Comparison of ENCODE assay signal across 1 cellular context in the genomic region with DNA sequence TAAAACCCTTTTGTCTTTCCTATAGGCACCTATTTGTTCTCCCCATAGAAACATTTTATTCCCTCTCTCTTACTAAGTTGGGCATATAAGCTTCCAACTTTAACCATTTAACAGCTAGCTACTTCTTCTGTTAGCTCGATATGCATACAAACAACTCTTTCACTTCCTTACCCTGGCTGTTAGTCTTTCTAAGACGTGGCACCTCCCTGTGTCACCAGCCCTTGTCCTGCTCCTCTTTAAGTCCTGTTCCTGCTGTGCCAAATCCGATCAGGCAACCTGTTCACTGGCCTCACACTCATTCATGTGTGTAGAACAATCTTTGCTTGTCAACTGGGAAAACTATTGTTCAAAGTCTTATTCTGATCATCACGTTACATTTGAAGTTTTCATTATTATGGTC.
TF ChIP-seq lines count a peak whose summit lies in the region.

No MANE protein-coding gene starts in this region.

TF ChIP-seq in GM12878, 131 proteins besides CTCF, POLR2A, EP300 and RAD21 (continued from another document and continues in another):
- TF ChIP-seq ZBTB40 (IDR thresholded peaks at IDR 0.05; ENCODE audit: borderline replicate concordance) (no peak), YBX1 (IDR thresholded peaks at IDR 0.05) (no peak), WRNIP1 (IDR thresholded peaks at IDR 0.05; ENCODE audit: borderline replicate concordance, low read depth, low read length) (no peak), CEBPB (IDR thresholded peaks at IDR 0.05; ENCODE audit: borderline replicate concordance in 1 of 2, low read depth in 2 of 2, low read length in 2 of 2) (no peak), IKZF1 (conservative IDR thresholded peaks at IDR 0.05) (0 out of 2 replicates have a peak, but pooled peaks have one; percentile 5), CHD2 (IDR thresholded peaks at IDR 0.05; ENCODE audit: borderline replicate concordance, low read depth, low read length) (no peak), HSF1 (IDR thresholded peaks at IDR 0.05; ENCODE audit: low read depth, low read length) (no peak), E2F4 (IDR thresholded peaks at IDR 0.05; ENCODE audit: low read depth, low read length) (no peak), ZBTB33 (IDR thresholded peaks at IDR 0.05) (no peak), ETV6 (conservative IDR thresholded peaks at IDR 0.05 in 1 of 2, IDR thresholded peaks at IDR 0.05 in 1 of 2; ENCODE audit: borderline replicate concordance in 1 of 2, low read depth in 1 of 2) (no peak), USF2 (IDR thresholded peaks at IDR 0.05; ENCODE audit: borderline replicate concordance, low read depth, low read length) (no peak), HDGF (IDR thresholded peaks at IDR 0.05) (0 out of 2 replicates have a peak, but pooled peaks have one; percentile 36), BMI1 (IDR thresholded peaks at IDR 0.05; ENCODE audit: borderline replicate concordance) (no peak), HDAC2 (IDR thresholded peaks at IDR 0.05) (no peak), CHD4 (IDR thresholded peaks at IDR 0.05) (no peak), SPI1 (IDR thresholded peaks at IDR 0.05; ENCODE audit: borderline replicate concordance, insufficient read depth, low read depth, low read length) (peak; percentile 59; the same call in 1 of the 2 replicates), EGR1 (IDR thresholded peaks at IDR 0.05; ENCODE audit: borderline replicate concordance in 1 of 2, low read depth in 2 of 2, low read length in 2 of 2) (no peak), MLLT1 (IDR thresholded peaks at IDR 0.05) (no peak), NFXL1 (IDR thresholded peaks at IDR 0.05; ENCODE audit: borderline replicate concordance) (no peak), SRF (IDR thresholded peaks at IDR 0.05; ENCODE audit: low read depth in 2 of 2, low read length in 2 of 2) (no peak), FOXK2 (IDR thresholded peaks at IDR 0.05) (no peak), BACH1 (IDR thresholded peaks at IDR 0.05; ENCODE audit: borderline replicate concordance) (no peak)
- TF ChIP-seq, protein P1, sequence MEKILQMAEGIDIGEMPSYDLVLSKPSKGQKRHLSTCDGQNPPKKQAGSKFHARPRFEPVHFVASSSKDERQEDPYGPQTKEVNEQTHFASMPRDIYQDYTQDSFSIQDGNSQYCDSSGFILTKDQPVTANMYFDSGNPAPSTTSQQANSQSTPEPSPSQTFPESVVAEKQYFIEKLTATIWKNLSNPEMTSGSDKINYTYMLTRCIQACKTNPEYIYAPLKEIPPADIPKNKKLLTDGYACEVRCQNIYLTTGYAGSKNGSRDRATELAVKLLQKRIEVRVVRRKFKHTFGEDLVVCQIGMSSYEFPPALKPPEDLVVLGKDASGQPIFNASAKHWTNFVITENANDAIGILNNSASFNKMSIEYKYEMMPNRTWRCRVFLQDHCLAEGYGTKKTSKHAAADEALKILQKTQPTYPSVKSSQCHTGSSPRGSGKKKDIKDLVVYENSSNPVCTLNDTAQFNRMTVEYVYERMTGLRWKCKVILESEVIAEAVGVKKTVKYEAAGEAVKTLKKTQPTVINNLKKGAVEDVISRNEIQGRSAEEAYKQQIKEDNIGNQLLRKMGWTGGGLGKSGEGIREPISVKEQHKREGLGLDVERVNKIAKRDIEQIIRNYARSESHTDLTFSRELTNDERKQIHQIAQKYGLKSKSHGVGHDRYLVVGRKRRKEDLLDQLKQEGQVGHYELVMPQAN (conservative IDR thresholded peaks at IDR 0.05): no peak
- TF ChIP-seq, protein P2, sequence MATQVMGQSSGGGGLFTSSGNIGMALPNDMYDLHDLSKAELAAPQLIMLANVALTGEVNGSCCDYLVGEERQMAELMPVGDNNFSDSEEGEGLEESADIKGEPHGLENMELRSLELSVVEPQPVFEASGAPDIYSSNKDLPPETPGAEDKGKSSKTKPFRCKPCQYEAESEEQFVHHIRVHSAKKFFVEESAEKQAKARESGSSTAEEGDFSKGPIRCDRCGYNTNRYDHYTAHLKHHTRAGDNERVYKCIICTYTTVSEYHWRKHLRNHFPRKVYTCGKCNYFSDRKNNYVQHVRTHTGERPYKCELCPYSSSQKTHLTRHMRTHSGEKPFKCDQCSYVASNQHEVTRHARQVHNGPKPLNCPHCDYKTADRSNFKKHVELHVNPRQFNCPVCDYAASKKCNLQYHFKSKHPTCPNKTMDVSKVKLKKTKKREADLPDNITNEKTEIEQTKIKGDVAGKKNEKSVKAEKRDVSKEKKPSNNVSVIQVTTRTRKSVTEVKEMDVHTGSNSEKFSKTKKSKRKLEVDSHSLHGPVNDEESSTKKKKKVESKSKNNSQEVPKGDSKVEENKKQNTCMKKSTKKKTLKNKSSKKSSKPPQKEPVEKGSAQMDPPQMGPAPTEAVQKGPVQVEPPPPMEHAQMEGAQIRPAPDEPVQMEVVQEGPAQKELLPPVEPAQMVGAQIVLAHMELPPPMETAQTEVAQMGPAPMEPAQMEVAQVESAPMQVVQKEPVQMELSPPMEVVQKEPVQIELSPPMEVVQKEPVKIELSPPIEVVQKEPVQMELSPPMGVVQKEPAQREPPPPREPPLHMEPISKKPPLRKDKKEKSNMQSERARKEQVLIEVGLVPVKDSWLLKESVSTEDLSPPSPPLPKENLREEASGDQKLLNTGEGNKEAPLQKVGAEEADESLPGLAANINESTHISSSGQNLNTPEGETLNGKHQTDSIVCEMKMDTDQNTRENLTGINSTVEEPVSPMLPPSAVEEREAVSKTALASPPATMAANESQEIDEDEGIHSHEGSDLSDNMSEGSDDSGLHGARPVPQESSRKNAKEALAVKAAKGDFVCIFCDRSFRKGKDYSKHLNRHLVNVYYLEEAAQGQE (IDR thresholded peaks at IDR 0.05; ENCODE audit: low read depth, low read length): no peak
- TF ChIP-seq, protein P3, sequence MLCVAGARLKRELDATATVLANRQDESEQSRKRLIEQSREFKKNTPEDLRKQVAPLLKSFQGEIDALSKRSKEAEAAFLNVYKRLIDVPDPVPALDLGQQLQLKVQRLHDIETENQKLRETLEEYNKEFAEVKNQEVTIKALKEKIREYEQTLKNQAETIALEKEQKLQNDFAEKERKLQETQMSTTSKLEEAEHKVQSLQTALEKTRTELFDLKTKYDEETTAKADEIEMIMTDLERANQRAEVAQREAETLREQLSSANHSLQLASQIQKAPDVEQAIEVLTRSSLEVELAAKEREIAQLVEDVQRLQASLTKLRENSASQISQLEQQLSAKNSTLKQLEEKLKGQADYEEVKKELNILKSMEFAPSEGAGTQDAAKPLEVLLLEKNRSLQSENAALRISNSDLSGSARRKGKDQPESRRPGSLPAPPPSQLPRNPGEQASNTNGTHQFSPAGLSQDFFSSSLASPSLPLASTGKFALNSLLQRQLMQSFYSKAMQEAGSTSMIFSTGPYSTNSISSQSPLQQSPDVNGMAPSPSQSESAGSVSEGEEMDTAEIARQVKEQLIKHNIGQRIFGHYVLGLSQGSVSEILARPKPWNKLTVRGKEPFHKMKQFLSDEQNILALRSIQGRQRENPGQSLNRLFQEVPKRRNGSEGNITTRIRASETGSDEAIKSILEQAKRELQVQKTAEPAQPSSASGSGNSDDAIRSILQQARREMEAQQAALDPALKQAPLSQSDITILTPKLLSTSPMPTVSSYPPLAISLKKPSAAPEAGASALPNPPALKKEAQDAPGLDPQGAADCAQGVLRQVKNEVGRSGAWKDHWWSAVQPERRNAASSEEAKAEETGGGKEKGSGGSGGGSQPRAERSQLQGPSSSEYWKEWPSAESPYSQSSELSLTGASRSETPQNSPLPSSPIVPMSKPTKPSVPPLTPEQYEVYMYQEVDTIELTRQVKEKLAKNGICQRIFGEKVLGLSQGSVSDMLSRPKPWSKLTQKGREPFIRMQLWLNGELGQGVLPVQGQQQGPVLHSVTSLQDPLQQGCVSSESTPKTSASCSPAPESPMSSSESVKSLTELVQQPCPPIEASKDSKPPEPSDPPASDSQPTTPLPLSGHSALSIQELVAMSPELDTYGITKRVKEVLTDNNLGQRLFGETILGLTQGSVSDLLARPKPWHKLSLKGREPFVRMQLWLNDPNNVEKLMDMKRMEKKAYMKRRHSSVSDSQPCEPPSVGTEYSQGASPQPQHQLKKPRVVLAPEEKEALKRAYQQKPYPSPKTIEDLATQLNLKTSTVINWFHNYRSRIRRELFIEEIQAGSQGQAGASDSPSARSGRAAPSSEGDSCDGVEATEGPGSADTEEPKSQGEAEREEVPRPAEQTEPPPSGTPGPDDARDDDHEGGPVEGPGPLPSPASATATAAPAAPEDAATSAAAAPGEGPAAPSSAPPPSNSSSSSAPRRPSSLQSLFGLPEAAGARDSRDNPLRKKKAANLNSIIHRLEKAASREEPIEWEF (IDR thresholded peaks at IDR 0.05; ENCODE audit: insufficient replicate concordance, low read depth, low read length): peak; percentile 50
- TF ChIP-seq, protein P4, sequence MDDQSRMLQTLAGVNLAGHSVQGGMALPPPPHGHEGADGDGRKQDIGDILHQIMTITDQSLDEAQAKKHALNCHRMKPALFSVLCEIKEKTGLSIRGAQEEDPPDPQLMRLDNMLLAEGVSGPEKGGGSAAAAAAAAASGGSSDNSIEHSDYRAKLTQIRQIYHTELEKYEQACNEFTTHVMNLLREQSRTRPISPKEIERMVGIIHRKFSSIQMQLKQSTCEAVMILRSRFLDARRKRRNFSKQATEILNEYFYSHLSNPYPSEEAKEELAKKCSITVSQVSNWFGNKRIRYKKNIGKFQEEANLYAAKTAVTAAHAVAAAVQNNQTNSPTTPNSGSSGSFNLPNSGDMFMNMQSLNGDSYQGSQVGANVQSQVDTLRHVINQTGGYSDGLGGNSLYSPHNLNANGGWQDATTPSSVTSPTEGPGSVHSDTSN (IDR thresholded peaks at IDR 0.05; ENCODE audit: insufficient replicate concordance, low read depth, low read length): no peak
